13 cellular contexts compared by ENCODE assay signal in genomic region chr18:45248240-45248903, GRCh38.
DNase-seq lines count a peak whose midpoint lies in the region; FAIRE-seq and TF ChIP-seq lines count a peak whose summit lies in the region.
"Had no signal": no experiment of that assay in that cellular context is flagged by ENCODE, and none has a peak within 500 bp of the region (broad histone marks: within the 10 kb centered on the region; RNA-seq: fewer than 3 reads in every experiment).

No MANE protein-coding gene starts in this region.

- H4K20me1 ChIP-seq in H1 (replicated peaks in 1 of 2; ENCODE audit: control insufficient read depth in 1 of 2, insufficient read depth in 2 of 2, low read length in 2 of 2), result no peaks in the 10 kb centered on the region

- no peak overlapping the region for H3K4me3 Mint-ChIP-seq in activated naive CD4-positive, alpha-beta T cell treated with anti-CD3 and anti-CD28 coated beads for 36 hours
- H3K4me3 Mint-ChIP-seq: stimulated activated naive CD8-positive, alpha-beta T cell treated with anti-CD3 and anti-CD28 coated beads, Interleukin-15, Interleukin-2, amounts not matched to agents 100 ng/mL and 50 ng/mL, for 24 hours had no signal

- no peak overlapping the region for H3K27ac ChIP-seq in H1 (ENCODE audit: low read depth, low read length)
- no peak overlapping the region for H3K27ac ChIP-seq in mesendoderm (ENCODE audit: low read depth, low read length)
- H3K27ac ChIP-seq in suprapubic skin, result peak overlapping the region; percentile 54

- H3K27me3 Mint-ChIP-seq in activated naive CD4-positive, alpha-beta T cell treated with anti-CD3 and anti-CD28 coated beads for 36 hours (ENCODE audit: low read depth), result peaks cover 4% of the 10 kb centered on the region

- no peak overlapping the region for H2AK5ac ChIP-seq in H1 (ENCODE audit: low read depth, low read length)
- no peak overlapping the region for H2AK5ac ChIP-seq in mesendoderm (ENCODE audit: low read length)

- H3K4me2 ChIP-seq in H1 (ENCODE audit: insufficient read depth in 1 of 2, low read depth in 2 of 2, low read length in 2 of 2) (no peak overlapping the region), mesendoderm (ENCODE audit: low read length) (no peak overlapping the region)

- H4K5ac ChIP-seq in H1 (ENCODE audit: insufficient read length, low read depth, low read length) (no peak overlapping the region), mesendoderm (ENCODE audit: low read length) (no peak overlapping the region)

- H3K4me1 ChIP-seq in H1 (replicated peaks in 1 of 4; ENCODE audit: control insufficient read depth in 3 of 4, insufficient read depth in 4 of 4, low read length in 3 of 4) (no peaks in the 10 kb centered on the region), mesendoderm (ENCODE audit: control insufficient read depth, low read depth, low read length) (no peaks in the 10 kb centered on the region), suprapubic skin (peaks cover 28% of the 10 kb centered on the region)

- TF ChIP-seq POLR2A in H1 (IDR thresholded peaks at IDR 0.05; ENCODE audit: control extremely low read depth in 1 of 2, low read depth in 2 of 2, low read length in 2 of 2), result no peak
- no peak for TF ChIP-seq POLR2A in suprapubic skin (IDR thresholded peaks at IDR 0.05)

- H3K4ac ChIP-seq in H1 (replicated peaks; ENCODE audit: insufficient read length, low read depth, low read length) (no peak overlapping the region), mesendoderm (ENCODE audit: low read depth, low read length) (no peak overlapping the region)

- H2BK5ac ChIP-seq in H1 (ENCODE audit: low read depth, low read length), result no peak overlapping the region
- no peak overlapping the region for H2BK5ac ChIP-seq in mesendoderm (ENCODE audit: low read length)

- H3K9ac ChIP-seq in H1 (replicated peaks in 1 of 4; ENCODE audit: extremely low read depth in 1 of 4, low read depth in 3 of 4, low read length in 3 of 4), result no peak overlapping the region
- no peak overlapping the region for H3K9ac ChIP-seq in mesendoderm (ENCODE audit: low read length)

- CTCF ChIA-PET in H1 (lab: Charles Lee; ENCODE audit: partially characterized antibody), result interaction anchor here (0.6 to 1.6 kb wide), 7 partner anchors 10 to 579 kb away, joined by 3 to 5 read pairs (median 3); no protein-coding TSS in a partner anchor
- CTCF ChIA-PET in GM10248 (lab: Yijun Ruan, JAX), result interaction anchor here (1.0 to 2.0 kb wide), 3 partner anchors 12 to 46 kb away, joined by 3 to 5 read pairs (median 4); no protein-coding TSS in a partner anchor
- CTCF ChIA-PET in activated naive CD4-positive, alpha-beta T cell treated with anti-CD3 and anti-CD28 coated beads for 36 hours (lab: Charles Lee), result no interaction called here

- no peaks in the 10 kb centered on the region for H3K9me3 Mint-ChIP-seq in activated naive CD4-positive, alpha-beta T cell treated with anti-CD3 and anti-CD28 coated beads for 36 hours
- H3K9me3 Mint-ChIP-seq: stimulated activated naive CD8-positive, alpha-beta T cell treated with anti-CD3 and anti-CD28 coated beads, Interleukin-15, Interleukin-2, amounts not matched to agents 100 ng/mL and 50 ng/mL, for 24 hours had no signal

- FAIRE-seq in H1 (lab: Jason Lieb, UNC), result no peak
- FAIRE-seq: G401.6 had no signal

- H3K36me3 Mint-ChIP-seq in activated naive CD4-positive, alpha-beta T cell treated with anti-CD3 and anti-CD28 coated beads for 36 hours (ENCODE audit: low read depth), result no peaks in the 10 kb centered on the region

- 0 out of 2 replicates have a peak overlapping the region, but pooled peaks have one; percentile 37 for H2AFZ ChIP-seq in H1 (ENCODE audit: low read length)

- TF ChIP-seq CTCF in H1 (IDR thresholded peaks at IDR 0.05; ENCODE audit: control extremely low read depth in 1 of 3, insufficient read depth in 1 of 3, low read depth in 1 of 3, low read length in 3 of 3) (no peak), suprapubic skin (IDR thresholded peaks at IDR 0.05) (no peak), GM10248 (IDR thresholded peaks at IDR 0.05; ENCODE audit: control extremely low read depth, extremely low read depth, low read depth, missing control alignments) (no peak)

- H2BK15ac ChIP-seq in H1 (ENCODE audit: low read length), result no peak overlapping the region
- no peak overlapping the region for H2BK15ac ChIP-seq in mesendoderm (replicated peaks; ENCODE audit: low read depth)

- H3K79me2 ChIP-seq in H1 (ENCODE audit: control insufficient read depth in 1 of 2, insufficient read depth in 2 of 2, low read length in 2 of 2) (no peaks in the 10 kb centered on the region), mesendoderm (ENCODE audit: control insufficient read depth, insufficient read depth, low read length) (no peaks in the 10 kb centered on the region)

- 94% methylated on average over 6 of the region's 6 CpGs; no CpG with 5 or more reads in 1 of the 2 experiments for WGBS in H1 (ENCODE audit: extremely low coverage in 1 of 2, insufficient coverage in 1 of 2, insufficient read length in 1 of 2, insufficient replicate concordance in 2 of 2, low coverage in 1 of 2, low lambda C conversion rate in 2 of 2, missing lambda C conversion rate in 1 of 2), 2 experiments
- WGBS in mesendoderm (ENCODE audit: extremely low coverage, insufficient coverage, low lambda C conversion rate), result 100% methylated on average over 1 of the region's 6 CpGs
- 36% methylated on average over 6 of the region's 6 CpGs for WGBS in suprapubic skin

- H2BK12ac ChIP-seq in H1 (ENCODE audit: low read depth, low read length), result no peak overlapping the region

- intact Hi-C loops in activated naive CD4-positive, alpha-beta T cell treated with anti-CD3 and anti-CD28 coated beads for 36 hours (cut with micrococcal nuclease), result no loop called here

- no peak overlapping the region for H3K27ac Mint-ChIP-seq in activated naive CD4-positive, alpha-beta T cell treated with anti-CD3 and anti-CD28 coated beads for 36 hours
- H3K27ac Mint-ChIP-seq: stimulated activated naive CD8-positive, alpha-beta T cell treated with anti-CD3 and anti-CD28 coated beads, Interleukin-15, Interleukin-2, amounts not matched to agents 100 ng/mL and 50 ng/mL, for 24 hours had no signal

- no peak overlapping the region for H2BK120ac ChIP-seq in H1 (replicated peaks; ENCODE audit: low read depth, low read length)
- no peak overlapping the region for H2BK120ac ChIP-seq in mesendoderm (ENCODE audit: low read depth, low read length)

- no peaks in the 10 kb centered on the region for H3K23me2 ChIP-seq in H1 (ENCODE audit: low read depth, low read length)

- TF ChIP-seq RAD21 in H1 (IDR thresholded peaks at IDR 0.05 in 1 of 2, conservative IDR thresholded peaks at IDR 0.05 in 1 of 2; ENCODE audit: low read depth in 2 of 2, low read length in 2 of 2), result no peak

- H3K18ac ChIP-seq in H1 (ENCODE audit: extremely low read depth, low read length) (no peak overlapping the region), mesendoderm (ENCODE audit: low read length) (no peak overlapping the region)

- H3K56ac ChIP-seq in H1 (replicated peaks; ENCODE audit: insufficient read length, low read depth, low read length), result no peak overlapping the region
- no peak overlapping the region for H3K56ac ChIP-seq in mesendoderm (ENCODE audit: low read length)

- no peak overlapping the region for H2BK20ac ChIP-seq in H1 (ENCODE audit: low read length)

- H3K4me3 ChIP-seq in H1 (ENCODE audit: extremely low read depth in 1 of 4, insufficient read depth in 2 of 4, low read depth in 3 of 4, low read length in 4 of 4), result no peak overlapping the region
- no peak overlapping the region for H3K4me3 ChIP-seq in mesendoderm (ENCODE audit: low read length)
- no peak overlapping the region for H3K4me3 ChIP-seq in suprapubic skin
- no peak overlapping the region for H3K4me3 ChIP-seq in H7 (ENCODE audit: insufficient read depth, low read depth, low read length)

- H3K4me1 Mint-ChIP-seq in activated naive CD4-positive, alpha-beta T cell treated with anti-CD3 and anti-CD28 coated beads for 36 hours (ENCODE audit: low read depth), result no peaks in the 10 kb centered on the region

- no peak overlapping the region for H4K91ac ChIP-seq in H1 (replicated peaks; ENCODE audit: insufficient read length, low read length)

- H3K79me1 ChIP-seq in H1 (ENCODE audit: low read depth, low read length) (no peaks in the 10 kb centered on the region), mesendoderm (ENCODE audit: low read length) (no peaks in the 10 kb centered on the region)

- H3K14ac ChIP-seq in H1 (ENCODE audit: insufficient read length), result no peak overlapping the region

- H4K8ac ChIP-seq in H1 (ENCODE audit: extremely low read depth, insufficient read depth, low read length) (no peak overlapping the region), mesendoderm (ENCODE audit: low read depth, low read length) (no peak overlapping the region)

- peak; percentile 53 for DNase-seq in LHCN-M2 (ENCODE audit: low read depth)
- DNase-seq in H1 (ENCODE audit: low read depth in 1 of 2, low spot score in 2 of 2), result no peak
- DNase-seq in mesendoderm, result no peak
- no peak for DNase-seq in suprapubic skin (ENCODE audit: low spot score in 2 of 2)
- DNase-seq in H7, result no peak
- no peak for DNase-seq in GM10248 (ENCODE audit: extremely low spot score)
- no peak for DNase-seq in activated naive CD4-positive, alpha-beta T cell treated with anti-CD3 and anti-CD28 coated beads for 36 hours
- no peak for DNase-seq in activated T-cell treated with anti-CD3 and anti-CD28 coated beads, Interleukin-2, amount 50 U/mL, for 48 hours
- DNase-seq: activated CD8-positive, alpha-beta memory T cell treated with anti-CD3 and anti-CD28 coated beads, Interleukin-2, amount 50 U/mL, for 48 hours; NCI-H510A; stimulated activated CD4-positive, alpha-beta T cell treated with anti-CD3 and anti-CD28 coated beads, Interleukin-15, amount 100 ng/mL, for 24 hours had no signal

- no peaks in the 10 kb centered on the region for H3K36me3 ChIP-seq in H1 (ENCODE audit: control insufficient read depth in 2 of 4, insufficient read depth in 4 of 4, low read length in 3 of 4)
- no peaks in the 10 kb centered on the region for H3K36me3 ChIP-seq in mesendoderm (ENCODE audit: control insufficient read depth, insufficient read depth, low read length)
- H3K36me3 ChIP-seq in suprapubic skin, result no peaks in the 10 kb centered on the region
- H3K36me3 ChIP-seq in H7 (replicated peaks; ENCODE audit: control insufficient read depth, insufficient read depth, low read length), result no peaks in the 10 kb centered on the region

- H3K9me3 ChIP-seq in H1 (ENCODE audit: insufficient read depth in 2 of 2, low read depth in 1 of 2, low read length in 1 of 2) (no peaks in the 10 kb centered on the region), suprapubic skin (no peaks in the 10 kb centered on the region)

- H3K23ac ChIP-seq in H1 (ENCODE audit: insufficient read length) (no peak overlapping the region), mesendoderm (ENCODE audit: low read length) (peak overlapping the region; percentile 24)

- no peaks in the 10 kb centered on the region for H3K27me3 ChIP-seq in H1 (replicated peaks in 1 of 4; ENCODE audit: control insufficient read depth in 3 of 4, extremely low read depth in 1 of 4, insufficient read depth in 3 of 4, low read length in 3 of 4)
- H3K27me3 ChIP-seq in mesendoderm (ENCODE audit: insufficient read depth, low read length, poor library complexity), result no peaks in the 10 kb centered on the region
- no peaks in the 10 kb centered on the region for H3K27me3 ChIP-seq in suprapubic skin
- no peaks in the 10 kb centered on the region for H3K27me3 ChIP-seq in H7 (ENCODE audit: control insufficient read depth, insufficient read depth, low read length)

- TF ChIP-seq EP300 in H1 (IDR thresholded peaks at IDR 0.05; ENCODE audit: borderline replicate concordance in 1 of 2, low read depth in 2 of 2, low read length in 2 of 2), result no peak
- TF ChIP-seq EP300 in suprapubic skin (IDR thresholded peaks at IDR 0.05), result peak; percentile 47

- POLR2A ChIA-PET in H1 (lab: Charles Lee; ENCODE audit: partially characterized antibody) (no interaction called here), GM10248 (lab: Yijun Ruan, JAX) (no interaction called here)
